13 cellular contexts compared by ENCODE assay signal in genomic region chr7:144454256-144455039, GRCh38. TPM values are rescaled to one million over a fixed set of nuclear protein-coding genes. Genes with fewer than 3 reads are reported as not detected.
DNase-seq lines count a peak whose midpoint lies in the region; ATAC-seq, FAIRE-seq and TF ChIP-seq lines count a peak whose summit lies in the region.
"Had no signal": no experiment of that assay in that cellular context is flagged by ENCODE, and none has a peak within 500 bp of the region (broad histone marks: within the 10 kb centered on the region; RNA-seq: fewer than 3 reads in every experiment).

No MANE protein-coding gene starts in this region.

- no peaks in the 10 kb centered on the region for H3K36me3 ChIP-seq in A673 (ENCODE audit: insufficient read depth, low read length, poor library complexity, severe bottlenecking)
- H3K36me3 ChIP-seq in kidney (ENCODE audit: control insufficient read depth in 1 of 2, insufficient read depth in 2 of 2, low read length in 2 of 2), result no peaks in the 10 kb centered on the region

- no peak overlapping the region for H2AK5ac ChIP-seq in H9 (ENCODE audit: insufficient read length, low read length)

- no peaks in the 10 kb centered on the region for H3K23me2 ChIP-seq in H9 (ENCODE audit: insufficient read length, low read depth, low read length, poor library complexity, severe bottlenecking)

- H2BK120ac ChIP-seq in H9 (ENCODE audit: low read depth, low read length, poor library complexity, severe bottlenecking), result no peak overlapping the region

- H3K36me3 Mint-ChIP-seq in H9 (ENCODE audit: insufficient read depth in 1 of 3, low read depth in 3 of 3), result peaks cover 18 to 28% (median 18%) of the 10 kb centered on the region in 3 experiments
- H3K36me3 Mint-ChIP-seq in CD14-positive monocyte, result peaks cover 0 to 7% of the 10 kb centered on the region in 2 donors
- H3K36me3 Mint-ChIP-seq in mesothelial cell of epicardium, result no peaks in the 10 kb centered on the region

- peak; percentile 25 for DNase-seq in A673 (ENCODE audit: low spot score)
- DNase-seq in H9, result no peak
- no peak for DNase-seq in kidney
- DNase-seq in CD14-positive monocyte (ENCODE audit: low spot score), result no peak
- DNase-seq in mesothelial cell of epicardium (ENCODE audit: low spot score in 2 of 2, unreplicated experiment in 2 of 2), result no peak
- DNase-seq: HCEC 1CT, hippocampal formation, NCI-H2029 treated with DMSO at 0.1 percent for 48 hours, testis had no signal

- no peaks in the 10 kb centered on the region for H3K79me2 ChIP-seq in H9 (ENCODE audit: insufficient read depth, low read length)

- no TSS peak for BruUV-seq in A673 (replicated peaks; lab: Mats Ljungman, UMichigan)

- H3K27ac ChIP-seq in A673 (ENCODE audit: low read depth, low read length, poor library complexity, severe bottlenecking) (no peak overlapping the region), H9 (ENCODE audit: insufficient read length, low read depth, low read length) (no peak overlapping the region), VCaP (no peak overlapping the region), kidney (ENCODE audit: low read depth in 2 of 2, low read length in 2 of 2) (no peak overlapping the region)
- H3K27ac ChIP-seq: HL-60, testis had no signal

- no peak overlapping the region for H2BK5ac ChIP-seq in H9 (ENCODE audit: insufficient read length, low read length)

- no peaks in the 10 kb centered on the region for H3K4me1 ChIP-seq in A673 (ENCODE audit: insufficient read depth, low read length, poor library complexity, severe bottlenecking)
- no peaks in the 10 kb centered on the region for H3K4me1 ChIP-seq in H9 (ENCODE audit: insufficient read depth, low read length)
- H3K4me1 ChIP-seq in kidney (ENCODE audit: control insufficient read depth in 1 of 2, insufficient read depth in 1 of 2, low read depth in 1 of 2, low read length in 2 of 2), result no peaks in the 10 kb centered on the region
- H3K4me1 ChIP-seq: testis had no signal

- no peak overlapping the region for H3K4me2 ChIP-seq in H9 (ENCODE audit: insufficient read depth, insufficient read length, low read length)

- no peak overlapping the region for H3K9ac ChIP-seq in H9 (ENCODE audit: extremely low read depth, insufficient read length, low read length)
- no peak overlapping the region for H3K9ac ChIP-seq in kidney (ENCODE audit: low read length in 2 of 2)

- H3K4me1 Mint-ChIP-seq in H9 (no peaks in the 10 kb centered on the region; a peak in 1 of 4 replicates), CD14-positive monocyte (no peaks in the 10 kb centered on the region), mesothelial cell of epicardium (no peaks in the 10 kb centered on the region)

- H3K27me3 Mint-ChIP-seq in H9 (ENCODE audit: low read depth) (no peaks in the 10 kb centered on the region), CD14-positive monocyte (ENCODE audit: low read depth in 3 of 3) (no peaks in the 10 kb centered on the region), mesothelial cell of epicardium (ENCODE audit: low read depth) (peaks cover 11% of the 10 kb centered on the region)

- H2BK20ac ChIP-seq in H9 (ENCODE audit: low read depth, low read length, poor library complexity, severe bottlenecking), result no peak overlapping the region

- no CpG with 5 or more reads among the region's 3 CpGs for WGBS in H9 (ENCODE audit: extremely low coverage, insufficient read length, low lambda C conversion rate)

- H3K56ac ChIP-seq in H9 (ENCODE audit: insufficient read length, low read depth, low read length), result no peak overlapping the region

- POLR2A ChIA-PET in A673 (lab: Charles Lee; ENCODE audit: low non-redundant PET), result no interaction called here

- H3K9me3 Mint-ChIP-seq in H9 (peaks cover 29 to 33% of the 10 kb centered on the region in 2 experiments), CD14-positive monocyte (peaks cover 0 to 5% (median 2%) of the 10 kb centered on the region in 7 donors), mesothelial cell of epicardium (peaks cover 4% of the 10 kb centered on the region)

- no peak overlapping the region for H4K5ac ChIP-seq in H9 (ENCODE audit: insufficient read length, low read depth, low read length)

- ATAC-seq in HG03439 (IDR thresholded peaks at IDR 0.05; ENCODE audit: unreplicated experiment) (no peak), HG03095 (IDR thresholded peaks at IDR 0.05; ENCODE audit: unreplicated experiment) (no peak)

- H2AFZ ChIP-seq in H9 (ENCODE audit: low read length), result no peak overlapping the region

- no peak overlapping the region for H4K91ac ChIP-seq in H9 (ENCODE audit: insufficient read length, low read depth, low read length)

- no peak overlapping the region for H3K4ac ChIP-seq in H9 (ENCODE audit: low read depth, low read length)

- no peaks in the 10 kb centered on the region for H3K9me3 ChIP-seq in A673 (ENCODE audit: low read depth, low read length, poor library complexity, severe bottlenecking)
- peaks cover 26% of the 10 kb centered on the region for H3K9me3 ChIP-seq in H9 (ENCODE audit: control insufficient read depth, low read depth, low read length)
- H3K9me3 ChIP-seq in kidney (ENCODE audit: control insufficient read depth in 1 of 2, low read length in 2 of 2), result no peaks in the 10 kb centered on the region
- H3K9me3 ChIP-seq: testis had no signal

- no peak overlapping the region for H3K23ac ChIP-seq in H9 (ENCODE audit: insufficient read length, low read depth, low read length)

- TF ChIP-seq CTCF in A673 (conservative IDR thresholded peaks at IDR 0.05; ENCODE audit: low read depth, low read length) (peak; percentile 56), H9 (conservative IDR thresholded peaks at IDR 0.05) (peak; percentile 65), VCaP (conservative IDR thresholded peaks at IDR 0.05) (peak; percentile 87), kidney (IDR thresholded peaks at IDR 0.05; ENCODE audit: borderline replicate concordance, extremely low read depth, insufficient read depth) (peak; percentile 16), CD14-positive monocyte (IDR thresholded peaks at IDR 0.05) (no peak), mesothelial cell of epicardium (IDR thresholded peaks at IDR 0.05; ENCODE audit: unreplicated experiment) (no peak)

- H3K14ac ChIP-seq in H9 (ENCODE audit: insufficient read depth, low read length), result no peak overlapping the region

- H3T11ph ChIP-seq in H9 (ENCODE audit: low read length), result no peak overlapping the region

- CTCF ChIA-PET in A673 (lab: Charles Lee), result interaction anchor here (0.6 kb wide), 1 partner anchor 1074 kb away, joined by 8 read pairs; no protein-coding TSS in a partner anchor

- H3K27me3 ChIP-seq in A673 (replicated peaks; ENCODE audit: insufficient read depth, low read depth, low read length, poor library complexity) (no peaks in the 10 kb centered on the region), H9 (ENCODE audit: insufficient read depth, low read length) (peaks cover 2% of the 10 kb centered on the region; the same call in 1 of the 2 replicates)
- H3K27me3 ChIP-seq: testis had no signal

- intact Hi-C loops in A673 (cut with micrococcal nuclease; ENCODE audit: unreplicated experiment) (no loop called here), kidney (cut with DNase I) (no loop called here), CD14-positive monocyte (cut with micrococcal nuclease) (no loop called here)

- no peak overlapping the region for H2BK12ac ChIP-seq in H9 (ENCODE audit: insufficient read length, low read depth, low read length)

- no peak overlapping the region for H3K4me3 ChIP-seq in A673 (ENCODE audit: low read depth, low read length, poor library complexity, severe bottlenecking)
- H3K4me3 ChIP-seq in kidney (ENCODE audit: low read length in 2 of 2), result no peak overlapping the region
- H3K4me3 ChIP-seq: testis had no signal

- H3K4me3 Mint-ChIP-seq in H9 (no peak overlapping the region), CD14-positive monocyte (no peak overlapping the region), mesothelial cell of epicardium (no peak overlapping the region)

- H4K8ac ChIP-seq in H9 (replicated peaks; ENCODE audit: insufficient read length, low read depth, low read length), result no peak overlapping the region

- H3K18ac ChIP-seq in H9 (ENCODE audit: insufficient read length, low read depth, low read length), result no peak overlapping the region

- H3K79me1 ChIP-seq in H9 (ENCODE audit: insufficient read depth, low read depth, low read length, poor library complexity, severe bottlenecking), result no peaks in the 10 kb centered on the region

- no peak overlapping the region for H2BK15ac ChIP-seq in H9 (ENCODE audit: low read depth, low read length)

- FAIRE-seq in kidney (lab: Jason Lieb, UNC), result no peak

- H3K27ac Mint-ChIP-seq in H9 (no peak overlapping the region), CD14-positive monocyte (no peak overlapping the region), mesothelial cell of epicardium (no peak overlapping the region)

- H4K20me1 ChIP-seq in H9 (ENCODE audit: control insufficient read depth, insufficient read depth, insufficient read length), result no peaks in the 10 kb centered on the region

RNA-seq across cellular contexts. Expression of gene NOBOX, which starts 51.0 kb away (rescaled TPM):
- total RNA-seq in A673 (2021) (not detected in 2 replicates), H9 (2021) (not detected in 2 replicates), kidney (not detected), mesothelial cell of epicardium (not detected in 3 replicates)
- polyA plus RNA-seq in kidney (ENCODE audit: insufficient read depth, low read depth, low replicate concordance) (not detected), CD14-positive monocyte (not detected)

Comparison
In these comparisons a context has a peak if more than half of its experiments do, and no peak if none do; other contexts are left out.
1. CTCF ChIP-seq: peak in A673 (single experiment), H9 (single experiment), VCaP (single experiment) and kidney (single experiment); none in CD14-positive monocyte (single experiment) and mesothelial cell of epicardium (single experiment).